ENCODE assay signal across 17 cellular contexts in the genomic region with DNA sequence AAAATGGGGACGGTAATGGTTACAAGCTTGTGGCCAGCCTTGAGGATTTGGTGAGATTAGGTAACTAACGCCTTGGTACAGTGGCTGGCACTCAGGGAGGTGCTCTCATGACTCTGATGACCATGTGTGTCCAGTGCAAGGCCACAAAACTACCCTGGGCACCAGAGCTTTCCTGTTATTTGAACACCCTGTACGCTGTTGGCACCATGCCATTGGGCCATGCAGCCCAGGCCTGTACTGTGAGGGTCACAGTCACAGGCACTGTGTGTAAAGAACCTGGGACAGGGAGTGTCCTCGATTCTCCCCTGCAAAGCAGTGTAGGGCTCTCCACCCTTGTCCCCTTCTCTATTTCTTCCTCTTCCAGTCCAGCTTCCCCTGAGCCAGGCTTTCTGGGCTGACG.
"Had no signal": no experiment of that assay in that cellular context is flagged by ENCODE, and none has a peak within 500 bp of the region (broad histone marks: within the 10 kb centered on the region; RNA-seq: fewer than 3 reads in every experiment).

No MANE protein-coding gene starts in this region.

- H3K4me3 ChIP-seq: colonic mucosa, lung, right atrium auricular region, suprapubic skin, thyroid gland, upper lobe of left lung, uterus had no signal

- H3K27ac Mint-ChIP-seq: nephron progenitor cell had no signal

- H3K9me3 ChIP-seq: colonic mucosa, right atrium auricular region, suprapubic skin, thyroid gland, upper lobe of left lung, uterus had no signal

- H3K27me3 ChIP-seq: colonic mucosa, right atrium auricular region, suprapubic skin, thyroid gland, upper lobe of left lung, uterus had no signal

- ATAC-seq: left ventricle myocardium superior had no signal

- H3K4me3 Mint-ChIP-seq: nephron progenitor cell had no signal

- H3K36me3 ChIP-seq: uterus had no signal

- H3K27ac ChIP-seq: colonic mucosa, right atrium auricular region, suprapubic skin, thyroid gland, upper lobe of left lung, uterus had no signal

- H3K9me3 Mint-ChIP-seq: nephron progenitor cell had no signal

- DNase-seq: colonic mucosa; effector CD4-positive, alpha-beta T cell; foreskin melanocyte; islet precursor cell; left ventricle myocardium superior; mesenchymal stem cell; midbrain; nephron progenitor cell; small intestine; stimulated activated CD4-positive, alpha-beta T cell treated with anti-CD3 and anti-CD28 coated beads, Interleukin-2, amount 100 ng/mL, for 48 hours; stimulated activated naive CD4-positive, alpha-beta T cell treated with Interleukin-2 at 50 U/mL for 16 hours; thyroid gland; upper lobe of left lung; uterus had no signal
